Comparison of ENCODE assay signal across 8 cellular contexts in the genomic region with DNA sequence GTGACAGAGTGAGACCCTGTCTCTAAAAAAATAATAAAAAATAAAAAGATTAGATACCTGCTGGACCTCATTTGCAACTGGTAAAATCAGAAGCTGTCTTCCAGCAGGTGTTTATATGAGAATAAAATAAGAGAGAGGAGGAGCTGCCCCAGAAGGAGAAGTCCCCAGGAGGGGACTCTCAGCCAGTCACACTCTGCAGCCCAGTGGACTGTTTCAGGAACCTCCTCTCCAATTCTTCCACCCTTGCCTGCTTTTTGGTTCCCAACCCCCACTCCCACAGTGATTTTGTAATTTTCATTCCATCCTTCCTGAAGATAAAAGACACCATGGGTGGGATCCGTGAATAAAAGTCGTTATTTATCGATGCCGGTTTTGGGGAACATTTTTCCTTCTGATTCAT.
"Had no signal": no experiment of that assay in that cellular context is flagged by ENCODE, and none has a peak within 500 bp of the region (broad histone marks: within the 10 kb centered on the region; RNA-seq: fewer than 3 reads in every experiment).

No MANE protein-coding gene starts in this region.

- H3K4me1 ChIP-seq: HAP-1 had no signal

- H3K9me3 ChIP-seq: HAP-1 had no signal

- DNase-seq: GM23248, GOT3, H7, H9, HCEC 1CT, HFFc6 had no signal

- H3K27ac ChIP-seq: GM23248 had no signal

- H3K4me3 ChIP-seq: GM23248, GM23338, HAP-1 had no signal

- H3K36me3 ChIP-seq: HAP-1 had no signal
